8 cellular contexts compared by ENCODE assay signal in the genomic region with DNA sequence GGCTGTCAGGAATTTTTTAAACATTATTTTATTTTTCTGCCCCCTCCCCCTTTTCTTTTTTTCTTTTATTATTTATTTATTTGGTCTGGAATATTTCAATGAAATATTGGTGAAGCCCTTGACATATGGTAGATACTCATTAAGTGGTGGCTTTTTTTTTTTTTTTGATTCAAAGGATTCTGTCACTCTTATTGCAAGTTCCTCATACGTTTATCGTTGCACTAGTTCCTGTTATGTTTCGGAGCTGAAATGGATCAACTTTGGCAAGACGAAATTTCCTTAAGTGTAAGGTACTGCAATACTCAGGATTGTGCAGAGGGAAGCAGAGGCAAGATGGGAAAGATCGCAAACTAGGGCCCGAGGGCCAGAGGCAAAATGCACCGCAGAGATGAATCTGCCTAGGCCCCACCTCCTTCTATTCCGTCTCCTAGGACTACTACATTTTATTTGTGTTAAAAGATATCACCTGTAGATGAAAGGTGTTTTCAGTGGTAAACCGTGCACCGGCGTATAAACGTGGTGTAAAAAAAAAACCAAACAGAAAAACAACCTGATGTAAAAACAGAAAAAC. TPM values are rescaled to one million over a fixed set of nuclear protein-coding genes. Genes with fewer than 3 reads are reported as not detected.
DNase-seq lines count a peak whose midpoint lies in the region; ATAC-seq and TF ChIP-seq lines count a peak whose summit lies in the region.

No MANE protein-coding gene starts in this region.

- no peak for ATAC-seq in gastroesophageal sphincter
- no peak for ATAC-seq in HG03469 (IDR thresholded peaks at IDR 0.05; ENCODE audit: unreplicated experiment)
- no peak for ATAC-seq in GM18505 (IDR thresholded peaks at IDR 0.05; ENCODE audit: unreplicated experiment)

- peak overlapping the region; percentile 93 for H3K27ac Mint-ChIP-seq in osteocyte (ENCODE audit: unreplicated experiment)

- H3K36me3 Mint-ChIP-seq in osteocyte (ENCODE audit: unreplicated experiment) = no peaks in the 10 kb centered on the region

- peaks cover 0 to 64% (median 18%) of the 10 kb centered on the region in 3 donors for H3K4me1 ChIP-seq in gastroesophageal sphincter

- peak overlapping the region; percentile 19 to 100 (median 98) for H3K27ac ChIP-seq in gastroesophageal sphincter

- H3K27me3 Mint-ChIP-seq in osteocyte (ENCODE audit: unreplicated experiment) = peaks cover 23% of the 10 kb centered on the region

- peaks cover 55% of the 10 kb centered on the region for H3K4me1 Mint-ChIP-seq in osteocyte (ENCODE audit: unreplicated experiment)

- H3K27me3 ChIP-seq in gastroesophageal sphincter = peaks cover 18% of the 10 kb centered on the region

- TF ChIP-seq CTCF in gastroesophageal sphincter (IDR thresholded peaks at IDR 0.05) (no peak), osteocyte (IDR thresholded peaks at IDR 0.05) (no peak)

- DNase-seq in GDM1 (lab: John Stamatoyannopoulos, UW) = peak; percentile 40
- DNase-seq in HCEC 1CT = peak; percentile 51
- DNase-seq in NCI-H2227 treated with DMSO at 0.1 percent for 48 hours (lab: John Stamatoyannopoulos, UW) = peak; percentile 66
- peak; percentile 41 to 60 for DNase-seq in activated T-cell treated with anti-CD3 and anti-CD28 coated beads, Interleukin-2, amount 50 U/mL, for 48 hours
- DNase-seq in osteocyte (ENCODE audit: extremely low spot score, unreplicated experiment) = no peak

- whole genome bisulfite sequencing in gastroesophageal sphincter (ENCODE audit: low coverage in 1 of 2), 2 donors = 0 to 1% methylated on average over 8 of the region's 12 CpGs

- H3K4me3 Mint-ChIP-seq in osteocyte (ENCODE audit: unreplicated experiment) = peak overlapping the region; percentile 87

- no peak for TF ChIP-seq EP300 in gastroesophageal sphincter (IDR thresholded peaks at IDR 0.05)

- H3K9me3 ChIP-seq in gastroesophageal sphincter = no peaks in the 10 kb centered on the region

- peak overlapping the region; percentile 66 to 96 for H3K4me3 ChIP-seq in gastroesophageal sphincter

- no peak for TF ChIP-seq POLR2A in gastroesophageal sphincter (IDR thresholded peaks at IDR 0.05)
- no peak for TF ChIP-seq POLR2A in GM18505 (IDR thresholded peaks at IDR 0.05; ENCODE audit: borderline replicate concordance, extremely low read depth, insufficient read depth, insufficient read length)

- no peaks in the 10 kb centered on the region for H3K9me3 Mint-ChIP-seq in osteocyte (ENCODE audit: unreplicated experiment)

- H3K36me3 ChIP-seq in gastroesophageal sphincter = no peaks in the 10 kb centered on the region

RNA-seq across cellular contexts. Expression of gene RNU6-1, which starts 0.4 kb away (rescaled TPM):
- not detected for total RNA-seq in gastroesophageal sphincter
- total RNA-seq in osteocyte = not detected in 2 replicates

RNA-seq across cellular contexts. Expression of gene SKOR1, which starts 14.1 kb away (rescaled TPM):
- total RNA-seq in gastroesophageal sphincter (1 to 10 TPM in 2 of 4 donors, under 1 TPM in 2; 0.46 to 2.2 (median 0.87) TPM), osteocyte (0.42 and 0.48 TPM in 2 replicates)
